In the genomic region with DNA sequence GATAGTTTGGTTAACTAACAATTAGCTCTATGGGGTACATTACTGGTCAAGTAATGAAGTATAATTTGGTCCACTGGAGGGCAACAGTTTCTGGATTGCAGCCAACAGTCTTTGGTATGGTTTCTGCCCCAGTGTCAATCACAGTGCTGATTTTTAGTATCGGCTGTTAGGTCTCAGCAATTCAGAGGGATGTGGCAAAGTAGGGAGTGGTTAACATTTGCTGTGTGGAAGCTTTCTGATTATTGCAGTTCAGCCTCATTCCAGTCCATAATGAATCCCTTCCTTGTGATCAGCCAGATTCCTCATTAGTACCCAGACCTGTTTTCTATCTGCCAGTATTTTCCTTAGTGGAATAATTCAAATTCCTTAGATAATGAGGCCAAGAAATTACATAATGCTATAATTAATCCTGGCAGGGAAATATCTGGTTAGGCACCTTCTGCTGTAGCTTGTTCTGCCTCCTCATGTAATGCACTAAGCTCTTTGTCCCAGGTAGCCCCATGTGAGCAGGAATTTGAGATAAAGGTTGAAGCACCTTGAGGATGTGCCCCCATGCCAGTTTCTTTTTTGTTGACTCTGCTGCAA, we compare ENCODE assay signal across 9 cellular contexts. TPM values are rescaled to one million over a fixed set of nuclear protein-coding genes. Genes with fewer than 3 reads are reported as not detected.
A peak's percentile ranks its signal among the peaks of the same experiment; 100 is the strongest.
DNase-seq lines count a peak whose midpoint lies in the region; ATAC-seq, FAIRE-seq and TF ChIP-seq lines count a peak whose summit lies in the region.
"Had no signal": no experiment of that assay in that cellular context is flagged by ENCODE, and none has a peak within 500 bp of the region (broad histone marks: within the 10 kb centered on the region; RNA-seq: fewer than 3 reads in every experiment).

No MANE protein-coding gene starts in this region.

- peaks cover 22% of the 10 kb centered on the region for H3K36me3 ChIP-seq in HUES48 (ENCODE audit: control insufficient read depth, insufficient read depth, low read length)

- no peak overlapping the region for H3K4me3 ChIP-seq in HUES48 (ENCODE audit: low read depth, low read length)
- H3K4me3 ChIP-seq in fibroblast of villous mesenchyme (ENCODE audit: low read depth, low read length), result no peak overlapping the region

- H3K9me3 ChIP-seq in HUES48 (ENCODE audit: control insufficient read depth, insufficient read depth, low read length), result no peaks in the 10 kb centered on the region

- no peak overlapping the region for H3K4me3 Mint-ChIP-seq in activated T-cell treated with anti-CD3 and anti-CD28 coated beads, Interleukin-2, amount 50 U/mL, for 72 hours

- H3K27me3 ChIP-seq in HUES48 (ENCODE audit: control insufficient read depth, insufficient read depth, low read length), result no peaks in the 10 kb centered on the region

- H3K27ac ChIP-seq in HUES48 (ENCODE audit: low read depth, low read length), result peak overlapping the region; percentile 39

- no peak overlapping the region for H3K27ac Mint-ChIP-seq in activated T-cell treated with anti-CD3 and anti-CD28 coated beads, Interleukin-2, amount 50 U/mL, for 72 hours

- H3K4me1 Mint-ChIP-seq in activated T-cell treated with anti-CD3 and anti-CD28 coated beads, Interleukin-2, amount 50 U/mL, for 72 hours (ENCODE audit: low read depth), result no peaks in the 10 kb centered on the region

- no peak for ATAC-seq in activated T-cell treated with anti-CD3 and anti-CD28 coated beads, Interleukin-2, amount 50 U/mL, for 72 hours (replicated peaks in 1 of 2)
- ATAC-seq in GM21723 (IDR thresholded peaks at IDR 0.05; ENCODE audit: unreplicated experiment), result no peak

- DNase-seq in RCC 7860 (ENCODE audit: low spot score), result peak; percentile 33
- peak; percentile 93 for DNase-seq in fibroblast of villous mesenchyme (ENCODE audit: low read depth)
- DNase-seq in renal cortical epithelial cell (ENCODE audit: low read depth), result peak; percentile 72
- DNase-seq in NCI-H2081 treated with DMSO at 0.1 percent for 48 hours (lab: John Stamatoyannopoulos, UW), result no peak
- no peak for DNase-seq in activated T-cell treated with anti-CD3 and anti-CD28 coated beads, Interleukin-2, amount 50 U/mL, for 72 hours
- DNase-seq in H54 (ENCODE audit: insufficient read length, low spot score), result no peak

- no peak for TF ChIP-seq POLR2A in H54 (IDR thresholded peaks at IDR 0.05; ENCODE audit: low read depth, low read length)

- H3K9me3 Mint-ChIP-seq in activated T-cell treated with anti-CD3 and anti-CD28 coated beads, Interleukin-2, amount 50 U/mL, for 72 hours, result no peaks in the 10 kb centered on the region

- FAIRE-seq in RCC 7860 (lab: Jason Lieb, UNC), result no peak
- no peak for FAIRE-seq in H54 (lab: Jason Lieb, UNC)
- FAIRE-seq: GM12892 had no signal

- no peaks in the 10 kb centered on the region for H3K36me3 Mint-ChIP-seq in activated T-cell treated with anti-CD3 and anti-CD28 coated beads, Interleukin-2, amount 50 U/mL, for 72 hours (ENCODE audit: insufficient read depth in 2 of 2)

- no peaks in the 10 kb centered on the region for H3K27me3 Mint-ChIP-seq in activated T-cell treated with anti-CD3 and anti-CD28 coated beads, Interleukin-2, amount 50 U/mL, for 72 hours (ENCODE audit: low read depth)

- peaks cover 15% of the 10 kb centered on the region for H3K4me1 ChIP-seq in HUES48 (ENCODE audit: control insufficient read depth, insufficient read depth, low read length)

- TF ChIP-seq CTCF in fibroblast of villous mesenchyme (IDR thresholded peaks at IDR 0.05; ENCODE audit: insufficient read depth, low read depth, low read length), result peak; percentile 8

- no peak overlapping the region for H3K9ac ChIP-seq in HUES48 (ENCODE audit: low read depth, low read length)

RNA-seq across cellular contexts. Expression of gene F3, which starts 14.0 kb away (rescaled TPM):
- total RNA-seq in fibroblast of villous mesenchyme, result 198 and 506 TPM in 2 replicates
- 5.8 and 118 TPM in 2 replicates for total RNA-seq in renal cortical epithelial cell
- under 1 TPM; 0.23 to 0.65 TPM for total RNA-seq in activated T-cell treated with anti-CD3 and anti-CD28 coated beads, Interleukin-2, amount 50 U/mL, for 72 hours

Comparison
In these comparisons a context has a peak if more than half of its experiments do, and no peak if none do; other contexts are left out.
1. DNase-seq: peak in RCC 7860 (single experiment), fibroblast of villous mesenchyme (single experiment) and renal cortical epithelial cell (single experiment); none in NCI-H2081 treated with DMSO at 0.1 percent for 48 hours (single experiment), activated T-cell treated with anti-CD3 and anti-CD28 coated beads, Interleukin-2, amount 50 U/mL, for 72 hours (0 of 2) and H54 (single experiment).